ENCODE assay signal across 1 cellular context in the genomic region with DNA sequence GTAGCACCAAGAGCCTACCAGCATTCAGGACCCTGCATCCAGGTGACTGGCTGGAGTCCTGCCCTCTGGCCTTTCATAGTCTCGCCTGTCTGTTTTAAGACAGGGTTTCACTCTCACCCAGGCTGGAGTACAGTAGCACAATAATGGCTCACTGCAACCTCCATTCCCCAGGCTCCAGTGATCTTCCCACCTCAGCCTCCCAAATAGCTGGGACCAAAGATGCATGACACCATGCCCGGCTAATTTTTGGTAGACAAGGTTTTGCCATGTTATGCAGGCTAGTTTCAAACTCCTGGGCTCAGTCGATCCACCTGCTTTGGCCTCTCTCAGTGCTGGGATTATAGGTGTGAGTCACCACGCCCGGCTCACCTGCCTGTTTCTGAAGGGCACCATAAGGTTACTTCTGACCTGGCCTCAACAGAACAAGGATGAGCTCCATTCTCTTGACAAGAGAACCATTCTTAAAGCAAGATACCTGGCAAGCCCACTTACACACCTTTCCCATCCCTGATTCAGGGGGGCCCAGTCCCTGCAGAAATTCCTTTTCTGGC.
TF ChIP-seq lines count a peak whose summit lies in the region.

No MANE protein-coding gene starts in this region.

TF ChIP-seq in HepG2, 621 proteins besides CTCF, POLR2A, EP300 and RAD21:
- no peak for TF ChIP-seq ZKSCAN8 (CRISPR knock-in tag; IDR thresholded peaks at IDR 0.05; ENCODE audit: borderline replicate concordance)
- peak; percentile 51 for TF ChIP-seq RBFOX2 (IDR thresholded peaks at IDR 0.05; ENCODE audit: low read depth, low read length)
- no peak for TF ChIP-seq KLF16 (CRISPR knock-in tag; IDR thresholded peaks at IDR 0.05)
- no peak for TF ChIP-seq PHB2 (IDR thresholded peaks at IDR 0.05; ENCODE audit: partially characterized antibody)
- TF ChIP-seq, protein P1, sequence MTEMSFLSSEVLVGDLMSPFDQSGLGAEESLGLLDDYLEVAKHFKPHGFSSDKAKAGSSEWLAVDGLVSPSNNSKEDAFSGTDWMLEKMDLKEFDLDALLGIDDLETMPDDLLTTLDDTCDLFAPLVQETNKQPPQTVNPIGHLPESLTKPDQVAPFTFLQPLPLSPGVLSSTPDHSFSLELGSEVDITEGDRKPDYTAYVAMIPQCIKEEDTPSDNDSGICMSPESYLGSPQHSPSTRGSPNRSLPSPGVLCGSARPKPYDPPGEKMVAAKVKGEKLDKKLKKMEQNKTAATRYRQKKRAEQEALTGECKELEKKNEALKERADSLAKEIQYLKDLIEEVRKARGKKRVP (CRISPR knock-in tag; IDR thresholded peaks at IDR 0.05), result no peak
- TF ChIP-seq ZNF496 (CRISPR knock-in tag; IDR thresholded peaks at IDR 0.05; ENCODE audit: insufficient replicate concordance), result no peak
- TF ChIP-seq RBM22 (optimal IDR thresholded peaks at IDR 0.05; ENCODE audit: low read length), result peak; percentile 58
- TF ChIP-seq FOXK1 (CRISPR knock-in tag; IDR thresholded peaks at IDR 0.05; ENCODE audit: borderline replicate concordance, low read depth), result no peak
- TF ChIP-seq TEAD2 (CRISPR knock-in tag; IDR thresholded peaks at IDR 0.05), result no peak
- TF ChIP-seq POLR2G (IDR thresholded peaks at IDR 0.05; ENCODE audit: low read depth, low read length), result 0 out of 2 replicates have a peak, but pooled peaks have one; percentile 32
- TF ChIP-seq SMYD3 (CRISPR knock-in tag; IDR thresholded peaks at IDR 0.05), result no peak
- TF ChIP-seq MAFF (IDR thresholded peaks at IDR 0.05; ENCODE audit: low read depth, low read length), result no peak
- no peak for TF ChIP-seq REXO4 (CRISPR knock-in tag; IDR thresholded peaks at IDR 0.05; ENCODE audit: borderline replicate concordance)
